ENCODE assay signal across 25 cellular contexts in genomic region chr7:134302120-134302519, GRCh38.
"Had no signal": no experiment of that assay in that cellular context is flagged by ENCODE, and none has a peak within 500 bp of the region (broad histone marks: within the 10 kb centered on the region; RNA-seq: fewer than 3 reads in every experiment).

No MANE protein-coding gene starts in this region.

- H3K27ac ChIP-seq: brain microvascular endothelial cell, foreskin keratinocyte, prostate gland, suprapubic skin had no signal

- H3K9me3 ChIP-seq: prostate gland, suprapubic skin had no signal

- H3K27ac Mint-ChIP-seq: activated CD8-positive, alpha-beta T cell treated with anti-CD3 and anti-CD28 coated beads for 36 hours; activated naive CD4-positive, alpha-beta T cell treated with anti-CD3 and anti-CD28 coated beads, Interleukin-2, amount 50 U/mL, for 24 hours; endodermal cell; WTC11 had no signal

- H3K4me3 Mint-ChIP-seq: activated CD8-positive, alpha-beta T cell treated with anti-CD3 and anti-CD28 coated beads for 36 hours; activated naive CD4-positive, alpha-beta T cell treated with anti-CD3 and anti-CD28 coated beads, Interleukin-2, amount 50 U/mL, for 24 hours; activated T-cell treated with anti-CD3 and anti-CD28 coated beads, Interleukin-2, amount 50 U/mL, for 4 hours; endodermal cell; WTC11 had no signal

- H3K4me2 ChIP-seq: smooth muscle cell had no signal

- H3K27me3 ChIP-seq: brain microvascular endothelial cell, foreskin keratinocyte, suprapubic skin had no signal

- DNase-seq: activated CD4-positive, alpha-beta T cell treated with anti-CD3 and anti-CD28 coated beads for 4 hours; activated CD8-positive, alpha-beta T cell treated with anti-CD3 and anti-CD28 coated beads for 36 hours; activated effector memory CD4-positive, alpha-beta T cell treated with Interleukin-2 at 50 U/mL for 16 hours; activated T-cell treated with anti-CD3 and anti-CD28 coated beads, Interleukin-2, amount 50 U/mL, for 4 hours; amniotic stem cell; brain microvascular endothelial cell; cerebellar nuclear complex; endodermal cell; erythroblast; glutamatergic neuron; hypothalamus; kidney glomerular epithelial cell; mesendoderm; right cardiac atrium; stimulated activated CD4-positive, alpha-beta T cell treated with anti-CD3 and anti-CD28 coated beads, Interleukin-4, amount 100 ng/mL, for 4 hours; stimulated activated CD8-positive, alpha-beta memory T cell treated with anti-CD3 and anti-CD28 coated beads, Interleukin-4, amount 100 ng/mL, for 48 hours; stimulated activated naive CD8-positive, alpha-beta T cell treated with anti-CD3 and anti-CD28 coated beads, Interleukin-15, Interleukin-2, amounts not matched to agents 100 U/mL and 50 U/mL, for 24 hours; trophoblast cell had no signal

- H3K4me1 Mint-ChIP-seq: activated naive CD4-positive, alpha-beta T cell treated with anti-CD3 and anti-CD28 coated beads, Interleukin-2, amount 50 U/mL, for 24 hours; endodermal cell had no signal

- H3K4me3 ChIP-seq: prostate gland, smooth muscle cell, suprapubic skin had no signal

- H3K4me1 ChIP-seq: foreskin keratinocyte, prostate gland, suprapubic skin had no signal

- FAIRE-seq: TTC549 had no signal

- H3K9me3 Mint-ChIP-seq: activated CD8-positive, alpha-beta T cell treated with anti-CD3 and anti-CD28 coated beads for 36 hours; activated naive CD4-positive, alpha-beta T cell treated with anti-CD3 and anti-CD28 coated beads, Interleukin-2, amount 50 U/mL, for 24 hours; activated T-cell treated with anti-CD3 and anti-CD28 coated beads, Interleukin-2, amount 50 U/mL, for 4 hours; endodermal cell; WTC11 had no signal

- H3K27me3 Mint-ChIP-seq: activated CD8-positive, alpha-beta T cell treated with anti-CD3 and anti-CD28 coated beads for 36 hours; activated naive CD4-positive, alpha-beta T cell treated with anti-CD3 and anti-CD28 coated beads, Interleukin-2, amount 50 U/mL, for 24 hours had no signal

- H3K36me3 ChIP-seq: prostate gland had no signal

- ATAC-seq: activated CD8-positive, alpha-beta T cell treated with anti-CD3 and anti-CD28 coated beads for 36 hours; activated T-cell treated with anti-CD3 and anti-CD28 coated beads, Interleukin-2, amount 50 U/mL, for 4 hours; foreskin keratinocyte; right cardiac atrium; stimulated activated naive CD8-positive, alpha-beta T cell treated with anti-CD3 and anti-CD28 coated beads, Interleukin-15, Interleukin-2, amounts not matched to agents 100 U/mL and 50 U/mL, for 24 hours; WTC11 had no signal
